Comparison of ENCODE assay signal across 17 cellular contexts in the genomic region with DNA sequence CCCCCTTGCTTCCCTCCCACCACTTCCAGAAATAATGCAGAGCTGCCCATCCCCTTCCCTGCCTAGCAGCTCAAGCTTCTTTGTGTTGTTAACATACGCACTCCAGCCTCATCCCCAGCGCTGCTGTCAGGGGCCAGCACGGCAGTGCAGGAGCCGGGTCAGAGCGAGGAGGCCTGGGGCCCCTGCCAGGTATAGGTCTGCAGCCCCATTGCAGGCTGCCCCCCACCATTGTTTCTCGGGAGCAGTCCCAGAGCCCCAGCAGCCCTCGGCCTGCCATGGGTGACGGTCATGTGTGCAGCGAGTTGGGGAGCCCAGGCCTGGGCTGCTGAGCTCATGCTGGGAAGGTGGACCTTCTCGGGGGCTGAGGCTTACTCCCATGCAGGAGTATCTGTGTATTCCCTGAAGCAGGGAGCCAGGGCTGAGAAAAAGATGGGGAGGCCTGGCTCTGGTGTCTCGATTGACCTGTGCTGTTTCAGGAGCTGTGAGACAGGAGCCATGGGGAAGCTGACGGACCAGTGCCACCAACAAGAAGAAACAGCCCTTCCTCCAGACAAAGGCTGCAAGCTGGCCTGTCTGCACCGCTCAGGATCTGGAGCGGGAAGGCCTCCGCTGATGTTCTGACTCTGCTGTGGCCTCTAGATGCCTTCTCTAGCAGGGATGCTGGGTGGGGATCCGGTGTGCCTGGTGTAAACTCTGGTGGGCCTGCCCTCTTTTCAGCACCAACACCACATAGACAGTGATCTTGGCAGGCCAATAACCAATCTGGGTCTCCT.
"Had no signal": no experiment of that assay in that cellular context is flagged by ENCODE, and none has a peak within 500 bp of the region (broad histone marks: within the 10 kb centered on the region; RNA-seq: fewer than 3 reads in every experiment).

No MANE protein-coding gene starts in this region.

- ATAC-seq: activated CD8-positive, alpha-beta T cell treated with anti-CD3 and anti-CD28 coated beads, Interleukin-2, amount 10 ng/mL, durations not matched to agents 7 days and 5 days; activated T-helper 17 cell treated with anti-CD3 and anti-CD28 coated beads, Interleukin-2, amount 50 U/mL, for 72 hours; left lung had no signal

- DNase-seq: activated CD4-positive, alpha-beta T cell treated with anti-CD3 and anti-CD28 coated beads for 1 hour; activated CD4-positive, alpha-beta T cell treated with anti-CD3 and anti-CD28 coated beads, Interleukin-2, amount 50 U/mL, for 1 hour; activated CD8-positive, alpha-beta T cell treated with anti-CD3 and anti-CD28 coated beads, Interleukin-2, amount 10 ng/mL, durations not matched to agents 7 days and 5 days; activated naive CD4-positive, alpha-beta T cell treated with anti-CD3 and anti-CD28 coated beads for 36 hours; activated naive CD8-positive, alpha-beta T cell treated with anti-CD3 and anti-CD28 coated beads, Interleukin-2, amount 10 ng/mL, durations not matched to agents 7 days and 5 days; activated T-cell treated with anti-CD3 and anti-CD28 coated beads, Interleukin-2, amount 50 U/mL, for 24 hours; amniotic stem cell; colonic mucosa; left lung; occipital lobe; sigmoid colon; stimulated activated CD4-positive, alpha-beta T cell treated with anti-CD3 and anti-CD28 coated beads, Interleukin-4, amount 100 ng/mL, for 1 hour; substantia nigra; T-helper 1 cell; thyroid gland; WERI-Rb-1 had no signal
